1 cellular context compared by ENCODE assay signal in genomic region chr4:1793940-1794808, GRCh38.
TF ChIP-seq lines count a peak whose summit lies in the region.

No MANE protein-coding gene starts in this region.

TF ChIP-seq in K562, 482 proteins besides CTCF, POLR2A, EP300 and RAD21 (continued from another document and continues in another):
- TF ChIP-seq, protein P1, sequence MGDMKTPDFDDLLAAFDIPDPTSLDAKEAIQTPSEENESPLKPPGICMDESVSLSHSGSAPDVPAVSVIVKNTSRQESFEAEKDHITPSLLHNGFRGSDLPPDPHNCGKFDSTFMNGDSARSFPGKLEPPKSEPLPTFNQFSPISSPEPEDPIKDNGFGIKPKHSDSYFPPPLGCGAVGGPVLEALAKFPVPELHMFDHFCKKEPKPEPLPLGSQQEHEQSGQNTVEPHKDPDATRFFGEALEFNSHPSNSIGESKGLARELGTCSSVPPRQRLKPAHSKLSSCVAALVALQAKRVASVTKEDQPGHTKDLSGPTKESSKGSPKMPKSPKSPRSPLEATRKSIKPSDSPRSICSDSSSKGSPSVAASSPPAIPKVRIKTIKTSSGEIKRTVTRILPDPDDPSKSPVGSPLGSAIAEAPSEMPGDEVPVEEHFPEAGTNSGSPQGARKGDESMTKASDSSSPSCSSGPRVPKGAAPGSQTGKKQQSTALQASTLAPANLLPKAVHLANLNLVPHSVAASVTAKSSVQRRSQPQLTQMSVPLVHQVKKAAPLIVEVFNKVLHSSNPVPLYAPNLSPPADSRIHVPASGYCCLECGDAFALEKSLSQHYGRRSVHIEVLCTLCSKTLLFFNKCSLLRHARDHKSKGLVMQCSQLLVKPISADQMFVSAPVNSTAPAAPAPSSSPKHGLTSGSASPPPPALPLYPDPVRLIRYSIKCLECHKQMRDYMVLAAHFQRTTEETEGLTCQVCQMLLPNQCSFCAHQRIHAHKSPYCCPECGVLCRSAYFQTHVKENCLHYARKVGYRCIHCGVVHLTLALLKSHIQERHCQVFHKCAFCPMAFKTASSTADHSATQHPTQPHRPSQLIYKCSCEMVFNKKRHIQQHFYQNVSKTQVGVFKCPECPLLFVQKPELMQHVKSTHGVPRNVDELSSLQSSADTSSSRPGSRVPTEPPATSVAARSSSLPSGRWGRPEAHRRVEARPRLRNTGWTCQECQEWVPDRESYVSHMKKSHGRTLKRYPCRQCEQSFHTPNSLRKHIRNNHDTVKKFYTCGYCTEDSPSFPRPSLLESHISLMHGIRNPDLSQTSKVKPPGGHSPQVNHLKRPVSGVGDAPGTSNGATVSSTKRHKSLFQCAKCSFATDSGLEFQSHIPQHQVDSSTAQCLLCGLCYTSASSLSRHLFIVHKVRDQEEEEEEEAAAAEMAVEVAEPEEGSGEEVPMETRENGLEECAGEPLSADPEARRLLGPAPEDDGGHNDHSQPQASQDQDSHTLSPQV (IDR thresholded peaks at IDR 0.05), result no peak
- TF ChIP-seq NCOA4 (IDR thresholded peaks at IDR 0.05; ENCODE audit: partially characterized antibody), result no peak
- no peak for TF ChIP-seq CC2D1A (IDR thresholded peaks at IDR 0.05)
- TF ChIP-seq CHD2 (IDR thresholded peaks at IDR 0.05; ENCODE audit: low read depth, low read length), result no peak
- no peak for TF ChIP-seq ZNF212 (CRISPR knock-in tag; IDR thresholded peaks at IDR 0.05)
- TF ChIP-seq CREB3L1 (IDR thresholded peaks at IDR 0.05; ENCODE audit: borderline replicate concordance, low read depth), result no peak
- no peak for TF ChIP-seq E2F3 (CRISPR knock-in tag; IDR thresholded peaks at IDR 0.05)
- TF ChIP-seq CBX3 (IDR thresholded peaks at IDR 0.05; ENCODE audit: borderline replicate concordance in 1 of 2, low read length in 2 of 2), result no peak
- TF ChIP-seq HOXB6 (CRISPR knock-in tag; IDR thresholded peaks at IDR 0.05; ENCODE audit: borderline replicate concordance), result no peak
- peak in 1 of 2 experiments; percentile 43; a peak in 1 of 4 replicates for TF ChIP-seq MLLT1 (IDR thresholded peaks at IDR 0.05)
- peak; percentile 51 for TF ChIP-seq PCBP1 (IDR thresholded peaks at IDR 0.05; ENCODE audit: low read depth, low read length, poor library complexity, severe bottlenecking)
- TF ChIP-seq, protein P2, sequence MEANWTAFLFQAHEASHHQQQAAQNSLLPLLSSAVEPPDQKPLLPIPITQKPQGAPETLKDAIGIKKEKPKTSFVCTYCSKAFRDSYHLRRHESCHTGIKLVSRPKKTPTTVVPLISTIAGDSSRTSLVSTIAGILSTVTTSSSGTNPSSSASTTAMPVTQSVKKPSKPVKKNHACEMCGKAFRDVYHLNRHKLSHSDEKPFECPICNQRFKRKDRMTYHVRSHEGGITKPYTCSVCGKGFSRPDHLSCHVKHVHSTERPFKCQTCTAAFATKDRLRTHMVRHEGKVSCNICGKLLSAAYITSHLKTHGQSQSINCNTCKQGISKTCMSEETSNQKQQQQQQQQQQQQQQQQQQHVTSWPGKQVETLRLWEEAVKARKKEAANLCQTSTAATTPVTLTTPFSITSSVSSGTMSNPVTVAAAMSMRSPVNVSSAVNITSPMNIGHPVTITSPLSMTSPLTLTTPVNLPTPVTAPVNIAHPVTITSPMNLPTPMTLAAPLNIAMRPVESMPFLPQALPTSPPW (CRISPR knock-in tag; IDR thresholded peaks at IDR 0.05), result no peak
- no peak for TF ChIP-seq TFE3 (CRISPR knock-in tag; IDR thresholded peaks at IDR 0.05)
- peak; percentile 69 for TF ChIP-seq RBFOX2 (IDR thresholded peaks at IDR 0.05; ENCODE audit: low read depth, low read length)
- no peak for TF ChIP-seq MEF2D (tag; conservative IDR thresholded peaks at IDR 0.05; ENCODE audit: low read depth)
- no peak for TF ChIP-seq HBP1 (CRISPR knock-in tag; IDR thresholded peaks at IDR 0.05)
- no peak for TF ChIP-seq CBFA2T2 (conservative IDR thresholded peaks at IDR 0.05)
- TF ChIP-seq, protein P3, sequence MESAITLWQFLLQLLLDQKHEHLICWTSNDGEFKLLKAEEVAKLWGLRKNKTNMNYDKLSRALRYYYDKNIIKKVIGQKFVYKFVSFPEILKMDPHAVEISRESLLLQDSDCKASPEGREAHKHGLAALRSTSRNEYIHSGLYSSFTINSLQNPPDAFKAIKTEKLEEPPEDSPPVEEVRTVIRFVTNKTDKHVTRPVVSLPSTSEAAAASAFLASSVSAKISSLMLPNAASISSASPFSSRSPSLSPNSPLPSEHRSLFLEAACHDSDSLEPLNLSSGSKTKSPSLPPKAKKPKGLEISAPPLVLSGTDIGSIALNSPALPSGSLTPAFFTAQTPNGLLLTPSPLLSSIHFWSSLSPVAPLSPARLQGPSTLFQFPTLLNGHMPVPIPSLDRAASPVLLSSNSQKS (CRISPR knock-in tag; IDR thresholded peaks at IDR 0.05), result no peak
- TF ChIP-seq ZNF253 (CRISPR knock-in tag; conservative IDR thresholded peaks at IDR 0.05), result no peak
- TF ChIP-seq SAFB (IDR thresholded peaks at IDR 0.05; ENCODE audit: borderline replicate concordance, low read depth, low read length), result peak; percentile 79
- no peak for TF ChIP-seq TAF9B (IDR thresholded peaks at IDR 0.05; ENCODE audit: partially characterized antibody)
- no peak for TF ChIP-seq ZNF696 (CRISPR knock-in tag; conservative IDR thresholded peaks at IDR 0.05)
- no peak for TF ChIP-seq TOE1 (IDR thresholded peaks at IDR 0.05; ENCODE audit: borderline replicate concordance)
- TF ChIP-seq TOE1 (CRISPR knock-in tag; IDR thresholded peaks at IDR 0.05; ENCODE audit: borderline replicate concordance, low read depth), result no peak
- TF ChIP-seq ZNF75A (CRISPR knock-in tag; IDR thresholded peaks at IDR 0.05), result no peak
- TF ChIP-seq RAD51 (IDR thresholded peaks at IDR 0.05; ENCODE audit: borderline replicate concordance, low read depth), result no peak
- TF ChIP-seq PHF21A (IDR thresholded peaks at IDR 0.05; ENCODE audit: borderline replicate concordance, low read depth), result no peak
- TF ChIP-seq ZNF175 (CRISPR knock-in tag; IDR thresholded peaks at IDR 0.05; ENCODE audit: low read depth), result no peak
- TF ChIP-seq MTF1 (CRISPR knock-in tag; IDR thresholded peaks at IDR 0.05; ENCODE audit: borderline replicate concordance), result no peak
- no peak for TF ChIP-seq ZBTB26 (CRISPR knock-in tag; IDR thresholded peaks at IDR 0.05)
- no peak for TF ChIP-seq KDM5B (IDR thresholded peaks at IDR 0.05; ENCODE audit: insufficient replicate concordance, low read depth, low read length)
- TF ChIP-seq NR2C1 (IDR thresholded peaks at IDR 0.05), result no peak
- TF ChIP-seq NR2C1 (tag; IDR thresholded peaks at IDR 0.05), result no peak
- TF ChIP-seq KLF6 (CRISPR knock-in tag; IDR thresholded peaks at IDR 0.05; ENCODE audit: borderline replicate concordance), result no peak
- no peak for TF ChIP-seq ZNF740 (CRISPR knock-in tag; IDR thresholded peaks at IDR 0.05)
- no peak for TF ChIP-seq ZNF740 (tag; IDR thresholded peaks at IDR 0.05)
- TF ChIP-seq ZNF134 (CRISPR knock-in tag; conservative IDR thresholded peaks at IDR 0.05), result no peak
- no peak for TF ChIP-seq ID3 (CRISPR knock-in tag; IDR thresholded peaks at IDR 0.05)
- no peak for TF ChIP-seq ID3 (tag; IDR thresholded peaks at IDR 0.05)
- TF ChIP-seq EGR1 (conservative IDR thresholded peaks at IDR 0.05), result peak; percentile 19; the same call in 1 of the 2 replicates
- no peak for TF ChIP-seq DDX20 (tag; IDR thresholded peaks at IDR 0.05; ENCODE audit: low read depth)
- no peak for TF ChIP-seq ZNF217 (CRISPR knock-in tag; IDR thresholded peaks at IDR 0.05)
- TF ChIP-seq TCF3 (CRISPR knock-in tag; IDR thresholded peaks at IDR 0.05), result no peak
- TF ChIP-seq NRF1 (conservative IDR thresholded peaks at IDR 0.05 in 1 of 2, IDR thresholded peaks at IDR 0.05 in 1 of 2), result 0 out of 4 replicates have a peak, but pooled peaks of 1 of the 2 experiments have one; percentile 12
- TF ChIP-seq CBFA2T3 (IDR thresholded peaks at IDR 0.05), result no peak
- no peak for TF ChIP-seq BRD9 (IDR thresholded peaks at IDR 0.05; ENCODE audit: low read depth, partially characterized antibody)
- TF ChIP-seq ZNF76 (CRISPR knock-in tag; IDR thresholded peaks at IDR 0.05; ENCODE audit: borderline replicate concordance), result no peak
- TF ChIP-seq DLX4 (CRISPR knock-in tag; IDR thresholded peaks at IDR 0.05), result no peak
